Comparison of ENCODE assay signal across 12 cellular contexts in the genomic region with DNA sequence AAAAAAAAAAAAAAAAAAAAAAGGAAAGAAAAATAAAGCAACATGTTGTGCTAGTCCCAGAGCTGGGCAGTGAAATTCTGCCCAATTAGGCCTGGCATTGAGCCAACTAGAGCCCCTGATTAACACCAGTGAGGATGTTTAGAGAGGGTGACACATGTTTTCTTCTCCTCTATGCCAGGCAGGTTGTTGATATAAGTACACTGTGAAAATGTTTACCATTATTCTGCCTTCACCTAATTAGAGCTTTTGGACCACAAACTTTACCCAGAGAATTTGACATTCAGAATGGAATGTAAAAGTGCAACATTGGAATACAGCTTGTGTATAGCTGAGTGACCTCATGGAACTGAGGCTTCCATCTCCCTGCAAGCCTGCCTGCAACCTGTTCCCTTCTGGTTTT.
A peak's percentile ranks its signal among the peaks of the same experiment; 100 is the strongest.
DNase-seq lines count a peak whose midpoint lies in the region; FAIRE-seq and TF ChIP-seq lines count a peak whose summit lies in the region.
"Had no signal": no experiment of that assay in that cellular context is flagged by ENCODE, and none has a peak within 500 bp of the region (broad histone marks: within the 10 kb centered on the region; RNA-seq: fewer than 3 reads in every experiment).

No MANE protein-coding gene starts in this region.

- FAIRE-seq in RCC 7860 (lab: Jason Lieb, UNC) = no peak

- H3K9me3 ChIP-seq in PC-9 (ENCODE audit: insufficient read depth, low read depth) (no peaks in the 10 kb centered on the region), vagina (no peaks in the 10 kb centered on the region)
- H3K9me3 ChIP-seq: left ventricle myocardium inferior, SJCRH30 had no signal

- DNase-seq in COR-L47 (lab: John Stamatoyannopoulos, UW) (peak; percentile 69), NCI-H1417 treated with DMSO at 0.1 percent for 48 hours (lab: John Stamatoyannopoulos, UW) (peak; percentile 54), PC-9 (peak in 1 of 2 experiments; percentile 67), midbrain (lab: John Stamatoyannopoulos, UW) (peak; percentile 26), RCC 7860 (ENCODE audit: low spot score) (no peak), HuH-7.5 (ENCODE audit: low spot score) (no peak), vagina (ENCODE audit: extremely low spot score in 2 of 2) (no peak), SW480 (ENCODE audit: low spot score) (no peak)
- DNase-seq: effector memory CD8-positive, alpha-beta T cell; Kasumi-1; left ventricle myocardium inferior had no signal

- H3K4me2 ChIP-seq in PC-9 = peak overlapping the region; percentile 1; the same call in 1 of the 2 replicates

- TF ChIP-seq CTCF in PC-9 (conservative IDR thresholded peaks at IDR 0.05) (no peak), vagina (IDR thresholded peaks at IDR 0.05) (no peak)

- H4K20me1 ChIP-seq in PC-9 (ENCODE audit: insufficient read depth) = no peaks in the 10 kb centered on the region

- peaks cover 59% of the 10 kb centered on the region for H3F3A ChIP-seq in PC-9 (ENCODE audit: insufficient read depth, low read depth)

- no peaks in the 10 kb centered on the region for H3K79me2 ChIP-seq in PC-9 (ENCODE audit: low read depth)

- H3K4me3 ChIP-seq in PC-9 (no peak overlapping the region), vagina (no peak overlapping the region)
- H3K4me3 ChIP-seq: left ventricle myocardium inferior, SJCRH30 had no signal

- H3K4me1 ChIP-seq in PC-9 (replicated peaks; ENCODE audit: insufficient read depth) (peaks cover 63% of the 10 kb centered on the region), vagina (no peaks in the 10 kb centered on the region)

- no peak for TF ChIP-seq POLR2A in vagina (IDR thresholded peaks at IDR 0.05)

- no peak overlapping the region for H2AFZ ChIP-seq in PC-9

- intact Hi-C loops in PC-9 (cut with micrococcal nuclease; ENCODE audit: unreplicated experiment) (no loop called here), vagina (cut with DNase I) (no loop called here)

- no TSS peak for BruUV-seq in PC-9 (replicated peaks; lab: Mats Ljungman, UMichigan)

- H3K27me3 ChIP-seq in PC-9 (ENCODE audit: insufficient read depth, low read depth) (no peaks in the 10 kb centered on the region), vagina (no peaks in the 10 kb centered on the region)
- H3K27me3 ChIP-seq: SJCRH30 had no signal

- CTCF ChIA-PET in PC-9 (lab: Charles Lee) = no interaction called here

- POLR2A ChIA-PET in PC-9 (lab: Charles Lee; ENCODE audit: unreplicated experiment) = no interaction called here

- H3K36me3 ChIP-seq in PC-9 (ENCODE audit: low read depth) (no peaks in the 10 kb centered on the region), vagina (no peaks in the 10 kb centered on the region)
- H3K36me3 ChIP-seq: left ventricle myocardium inferior, SJCRH30 had no signal

- H3K27ac ChIP-seq in PC-9 (no peak overlapping the region), vagina (no peak overlapping the region)
- H3K27ac ChIP-seq: left ventricle myocardium inferior, SJCRH30 had no signal

- no peaks in the 10 kb centered on the region for H3K9me2 ChIP-seq in PC-9 (ENCODE audit: insufficient read depth)

Comparison
In these comparisons a context has a peak if more than half of its experiments do, and no peak if none do; other contexts are left out.
1. DNase-seq: peak in COR-L47 (single experiment), NCI-H1417 treated with DMSO at 0.1 percent for 48 hours (single experiment) and midbrain (single experiment); none in RCC 7860 (single experiment), HuH-7.5 (single experiment), vagina (0 of 2) and SW480 (single experiment).